ENCODE assay signal across 8 cellular contexts in the genomic region with DNA sequence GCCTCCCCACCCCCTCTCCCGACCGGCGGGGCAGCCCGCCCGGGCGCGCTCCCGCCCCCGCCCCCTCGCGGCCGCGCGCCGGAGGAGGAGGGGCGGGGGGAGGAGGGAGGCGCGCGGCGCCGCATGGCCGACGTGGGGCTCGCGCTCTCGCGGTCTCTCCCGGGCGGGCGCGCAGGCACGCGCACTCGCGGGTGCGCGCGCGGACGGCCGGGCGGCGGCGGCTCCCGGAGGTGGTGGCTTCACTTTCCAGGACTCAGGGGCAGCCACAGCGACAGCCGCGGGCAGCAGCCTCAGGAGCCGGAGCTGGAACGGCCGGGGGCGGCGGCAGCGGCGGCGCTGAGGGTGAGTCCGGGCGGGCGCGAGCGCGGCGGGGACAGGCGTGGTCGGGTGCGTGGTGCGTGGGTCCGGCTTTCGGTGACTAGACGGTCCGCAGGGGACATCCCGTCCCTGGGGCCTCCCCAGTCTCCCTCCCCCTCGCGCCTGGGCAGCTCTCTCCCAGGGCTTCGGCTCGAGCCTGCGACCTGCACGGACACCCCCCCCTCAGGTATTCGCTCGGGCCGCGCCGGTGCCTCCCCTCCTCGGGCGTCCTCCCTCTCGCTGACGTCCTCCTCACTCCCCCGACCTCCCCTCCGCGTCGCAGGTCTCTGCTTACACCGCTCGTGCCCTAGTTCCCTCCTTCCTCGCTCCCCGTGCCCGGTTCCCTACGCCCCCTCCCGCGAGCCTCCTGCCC. TPM values are rescaled to one million over a fixed set of nuclear protein-coding genes. Genes with fewer than 3 reads are reported as not detected.
DNase-seq lines count a peak whose midpoint lies in the region; ATAC-seq lines count a peak whose summit lies in the region.

TSS of gene UBE2E2 (plus strand) at position 407 of the 730 bp plus-strand sequence.

- peak within 1 kb of the TSS; percentile 81 for H3K4me2 ChIP-seq in mesendoderm (ENCODE audit: low read length)

- peak within 1 kb of the TSS; percentile 83 for H3K9ac ChIP-seq in mesendoderm (ENCODE audit: low read length)

- no peak within 1 kb of the TSS for H3K27ac Mint-ChIP-seq in activated CD8-positive, alpha-beta memory T cell treated with anti-CD3 and anti-CD28 coated beads, Interleukin-2, amount 10 ng/mL, durations not matched to agents 7 days and 5 days

- H3K36me3 Mint-ChIP-seq in activated CD8-positive, alpha-beta memory T cell treated with anti-CD3 and anti-CD28 coated beads, Interleukin-2, amount 10 ng/mL, durations not matched to agents 7 days and 5 days = no peaks in the 10 kb centered on the region

- H3K27me3 Mint-ChIP-seq in activated CD8-positive, alpha-beta memory T cell treated with anti-CD3 and anti-CD28 coated beads, Interleukin-2, amount 10 ng/mL, durations not matched to agents 7 days and 5 days = peaks cover 47% of the 10 kb centered on the region

- no peaks in the 10 kb centered on the region for H3K36me3 ChIP-seq in mesendoderm (ENCODE audit: control insufficient read depth, insufficient read depth, low read length)

- H4K5ac ChIP-seq in mesendoderm (ENCODE audit: low read length) = no peak within 1 kb of the TSS

- H4K8ac ChIP-seq in mesendoderm (ENCODE audit: low read depth, low read length) = no peak within 1 kb of the TSS

- H2BK15ac ChIP-seq in mesendoderm (replicated peaks; ENCODE audit: low read depth) = no peak within 1 kb of the TSS

- peaks cover 6% of the 10 kb centered on the region for H3K79me2 ChIP-seq in mesendoderm (ENCODE audit: control insufficient read depth, insufficient read depth, low read length)

- H3K4me3 Mint-ChIP-seq in activated CD8-positive, alpha-beta memory T cell treated with anti-CD3 and anti-CD28 coated beads, Interleukin-2, amount 10 ng/mL, durations not matched to agents 7 days and 5 days = peak within 1 kb of the TSS; percentile 68

- no peak within 1 kb of the TSS for H2BK120ac ChIP-seq in mesendoderm (ENCODE audit: low read depth, low read length)

- in situ Hi-C loops in endometrial microvascular endothelial cells (cut with HindIII; ENCODE audit: inconsistent ontology term, low pct_unique_long_range_greater_than_20kb, low sequenced_read_pairs) = no loop called here

- peaks cover 8% of the 10 kb centered on the region for H3K4me1 Mint-ChIP-seq in activated CD8-positive, alpha-beta memory T cell treated with anti-CD3 and anti-CD28 coated beads, Interleukin-2, amount 10 ng/mL, durations not matched to agents 7 days and 5 days

- H3K18ac ChIP-seq in mesendoderm (ENCODE audit: low read length) = peak within 1 kb of the TSS; percentile 89

- H3K4ac ChIP-seq in mesendoderm (ENCODE audit: low read depth, low read length) = peak within 1 kb of the TSS; percentile 22

- no CpG with 5 or more reads among the region's 99 CpGs for WGBS in mesendoderm (ENCODE audit: extremely low coverage, insufficient coverage, low lambda C conversion rate)

- peak within 1 kb of the TSS; percentile 20 for H3K23ac ChIP-seq in mesendoderm (ENCODE audit: low read length)

- peak; percentile 48 for ATAC-seq in GM18519 (IDR thresholded peaks at IDR 0.05; ENCODE audit: low FRiP score, unreplicated experiment)
- ATAC-seq in HG02973 (IDR thresholded peaks at IDR 0.05; ENCODE audit: unreplicated experiment) = peak; percentile 61
- peak; percentile 71 for ATAC-seq in activated CD8-positive, alpha-beta memory T cell treated with anti-CD3 and anti-CD28 coated beads, Interleukin-2, amount 10 ng/mL, durations not matched to agents 7 days and 5 days

- H3K79me1 ChIP-seq in mesendoderm (ENCODE audit: low read length) = peaks cover 2% of the 10 kb centered on the region

- no peak within 1 kb of the TSS for H2AK5ac ChIP-seq in mesendoderm (ENCODE audit: low read length)

- H3K27me3 ChIP-seq in mesendoderm (ENCODE audit: insufficient read depth, low read length, poor library complexity) = no peaks in the 10 kb centered on the region

- no peaks in the 10 kb centered on the region for H3K9me3 Mint-ChIP-seq in activated CD8-positive, alpha-beta memory T cell treated with anti-CD3 and anti-CD28 coated beads, Interleukin-2, amount 10 ng/mL, durations not matched to agents 7 days and 5 days (ENCODE audit: low read depth)

- peak within 1 kb of the TSS; percentile 66 for H2BK5ac ChIP-seq in mesendoderm (ENCODE audit: low read length)

- CTCF ChIA-PET in activated CD8-positive, alpha-beta memory T cell treated with anti-CD3 and anti-CD28 coated beads, Interleukin-2, amount 10 ng/mL, durations not matched to agents 7 days and 5 days (lab: Charles Lee) = no interaction called here

- peak within 1 kb of the TSS; percentile 95 for H3K56ac ChIP-seq in mesendoderm (ENCODE audit: low read length)

- peak; percentile 87 for DNase-seq in 8988T
- DNase-seq in NCI-H345 (lab: John Stamatoyannopoulos, UW) = peak; percentile 67
- DNase-seq in activated CD8-positive, alpha-beta memory T cell treated with anti-CD3 and anti-CD28 coated beads, Interleukin-2, amount 10 ng/mL, durations not matched to agents 7 days and 5 days = peak; percentile 40
- DNase-seq in mesendoderm = peak; percentile 87
- DNase-seq in stimulated activated CD8-positive, alpha-beta memory T cell treated with anti-CD3 and anti-CD28 coated beads, Interleukin-15, amount 100 ng/mL, for 4 hours (ENCODE audit: low read depth in 2 of 2) = peak; percentile 8 to 48

- peak within 1 kb of the TSS; percentile 77 for H3K4me3 ChIP-seq in mesendoderm (ENCODE audit: low read length)

- H3K27ac ChIP-seq in mesendoderm (ENCODE audit: low read depth, low read length) = peak within 1 kb of the TSS; percentile 63

- H3K4me1 ChIP-seq in mesendoderm (ENCODE audit: control insufficient read depth, low read depth, low read length) = peaks cover 6% of the 10 kb centered on the region

RNA-seq across cellular contexts. Expression of gene UBE2E2, which starts in this region (rescaled TPM):
- total RNA-seq in activated CD8-positive, alpha-beta memory T cell treated with anti-CD3 and anti-CD28 coated beads, Interleukin-2, amount 10 ng/mL, durations not matched to agents 7 days and 5 days = under 1 TPM; 0.77 to 0.82 TPM
- 11.2 TPM for total RNA-seq in endometrial microvascular endothelial cells (ENCODE audit: inconsistent ontology term)
- 23.6 TPM for polyA plus RNA-seq in mesendoderm (2013, experiment 1 of 2)
- polyA plus RNA-seq in mesendoderm (2013, experiment 2 of 2) = 24.9 TPM

Comparison
In these comparisons a context has a peak if more than half of its experiments do, and no peak if none do; other contexts are left out.
1. Peak in every context shown above with its lines: DNase-seq, ATAC-seq, H3K4me3 ChIP-seq and H3K27ac ChIP-seq.
2. Peak in DNase-seq and ATAC-seq in activated CD8-positive, alpha-beta memory T cell treated with anti-CD3 and anti-CD28 coated beads, Interleukin-2, amount 10 ng/mL, durations not matched to agents 7 days and 5 days; RNA of the gene not detected or under 1 TPM.
3. DNase-seq: peak in every context shown above with its lines; median percentile 87 in 8988T; 87 in mesendoderm; 67 in NCI-H345; 40 in activated CD8-positive, alpha-beta memory T cell treated with anti-CD3 and anti-CD28 coated beads, Interleukin-2, amount 10 ng/mL, durations not matched to agents 7 days and 5 days; 28 in stimulated activated CD8-positive, alpha-beta memory T cell treated with anti-CD3 and anti-CD28 coated beads, Interleukin-15, amount 100 ng/mL, for 4 hours.